In the genomic region with DNA sequence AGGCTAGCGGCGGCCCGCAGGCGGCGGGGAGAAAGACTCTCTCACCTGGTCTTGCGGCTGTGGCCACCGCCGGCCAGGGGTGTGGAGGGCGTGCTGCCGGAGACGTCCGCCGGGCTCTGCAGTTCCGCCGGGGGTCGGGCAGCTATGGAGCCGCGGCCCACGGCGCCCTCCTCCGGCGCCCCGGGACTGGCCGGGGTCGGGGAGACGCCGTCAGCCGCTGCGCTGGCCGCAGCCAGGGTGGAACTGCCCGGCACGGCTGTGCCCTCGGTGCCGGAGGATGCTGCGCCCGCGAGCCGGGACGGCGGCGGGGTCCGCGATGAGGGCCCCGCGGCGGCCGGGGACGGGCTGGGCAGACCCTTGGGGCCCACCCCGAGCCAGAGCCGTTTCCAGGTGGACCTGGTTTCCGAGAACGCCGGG, we compare ENCODE assay signal across 8 cellular contexts. TPM values are rescaled to one million over a fixed set of nuclear protein-coding genes. Genes with fewer than 3 reads are reported as not detected.
DNase-seq lines count a peak whose midpoint lies in the region; ATAC-seq and TF ChIP-seq lines count a peak whose summit lies in the region.

No MANE protein-coding gene starts in this region.

- H3K27ac ChIP-seq in ectodermal cell (ENCODE audit: insufficient read depth, low read depth, low read length, poor library complexity, severe bottlenecking) = no peak overlapping the region
- peak overlapping the region; percentile 95 to 98 for H3K27ac ChIP-seq in mucosa of rectum (ENCODE audit: low read depth in 2 of 2, low read length in 2 of 2)

- H3K27me3 ChIP-seq in ectodermal cell (ENCODE audit: control insufficient read depth, insufficient read depth, low read length, poor library complexity, severe bottlenecking) (peaks cover 24% of the 10 kb centered on the region), mucosa of rectum (ENCODE audit: control insufficient read depth in 2 of 2, insufficient read depth in 2 of 2, low read length in 2 of 2) (no peaks in the 10 kb centered on the region)

- WGBS in ectodermal cell, 2 experiments = 0 to 1% methylated on average over 53 of the region's 53 CpGs

- H3K36me3 ChIP-seq in ectodermal cell (ENCODE audit: control insufficient read depth, insufficient read depth, low read length) = no peaks in the 10 kb centered on the region
- no peaks in the 10 kb centered on the region for H3K36me3 ChIP-seq in mucosa of rectum (ENCODE audit: control insufficient read depth in 2 of 2, insufficient read depth in 2 of 2, low read length in 2 of 2)

- H3K9ac ChIP-seq in mucosa of rectum (ENCODE audit: low read depth in 1 of 2, low read length in 2 of 2) = peak overlapping the region; percentile 42 to 84

- no peak for DNase-seq in LNCaP clone FGC (ENCODE audit: low read depth)
- no peak for DNase-seq in cortex of kidney (lab: John Stamatoyannopoulos, UW)
- DNase-seq in NCI-H2227 (lab: John Stamatoyannopoulos, UW; ENCODE audit: unreplicated experiment) = no peak
- no peak for DNase-seq in NCI-H146 (lab: John Stamatoyannopoulos, UW)

- ATAC-seq in GM21786 (IDR thresholded peaks at IDR 0.05; ENCODE audit: unreplicated experiment) = peak; percentile 25

- H3K4me1 ChIP-seq in ectodermal cell (ENCODE audit: control insufficient read depth, insufficient read depth, low read length) = peaks cover 8% of the 10 kb centered on the region
- H3K4me1 ChIP-seq in mucosa of rectum (ENCODE audit: control insufficient read depth in 2 of 2, insufficient read depth in 2 of 2, low read length in 2 of 2) = peaks cover 5 to 7% of the 10 kb centered on the region in 2 donors

- H3K9me3 ChIP-seq in ectodermal cell (ENCODE audit: control insufficient read depth, low read length) (no peaks in the 10 kb centered on the region), mucosa of rectum (ENCODE audit: control insufficient read depth in 2 of 2, low read length in 2 of 2) (no peaks in the 10 kb centered on the region)

- TF ChIP-seq CTCF in GM12873 (IDR thresholded peaks at IDR 0.05; ENCODE audit: insufficient read depth, low read depth, low read length, missing control alignments) (peak; percentile 27), LNCaP clone FGC (IDR thresholded peaks at IDR 0.05; ENCODE audit: control insufficient read depth, extremely low read depth, insufficient read depth) (peak; percentile 51)

- peak overlapping the region; percentile 63 for H3K4me3 ChIP-seq in LNCaP clone FGC (ENCODE audit: low read depth, low read length)
- peak overlapping the region; percentile 74 for H3K4me3 ChIP-seq in ectodermal cell (ENCODE audit: insufficient read depth, low read depth, low read length)
- H3K4me3 ChIP-seq in mucosa of rectum (ENCODE audit: low read length in 2 of 2) = peak overlapping the region; percentile 68 to 94

RNA-seq across cellular contexts. Expression of gene SLC12A2, which starts 0.3 kb away (rescaled TPM):
- 10.6 TPM for polyA plus RNA-seq in ectodermal cell (2013, experiment 1 of 4)
- 13.0 TPM for polyA plus RNA-seq in ectodermal cell (2013, experiment 2 of 4)
- polyA plus RNA-seq in ectodermal cell (2013, experiment 3 of 4) = 10.0 TPM
- polyA plus RNA-seq in ectodermal cell (2013, experiment 4 of 4) = 11.5 TPM
